Comparison of ENCODE assay signal across 29 cellular contexts in the genomic region with DNA sequence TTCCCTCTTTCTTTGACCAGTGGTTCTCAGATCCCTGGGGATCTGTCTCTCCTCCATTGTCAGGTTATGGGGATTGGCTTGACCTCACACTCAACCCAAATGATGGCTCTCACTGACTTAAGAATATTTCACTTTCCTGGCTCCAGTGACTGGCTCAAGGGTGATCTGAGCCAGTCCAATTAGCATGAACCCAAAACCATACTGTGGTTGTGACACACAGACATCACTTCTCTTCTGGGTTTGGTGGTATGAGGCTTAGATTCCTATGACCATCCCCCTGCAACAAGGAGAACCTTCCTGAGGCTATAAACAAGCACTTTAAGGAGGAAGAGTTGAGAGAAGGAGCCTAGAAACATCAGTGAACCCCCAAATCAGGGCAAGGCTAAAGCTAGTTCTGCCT.
"Had no signal": no experiment of that assay in that cellular context is flagged by ENCODE, and none has a peak within 500 bp of the region (broad histone marks: within the 10 kb centered on the region; RNA-seq: fewer than 3 reads in every experiment).

No MANE protein-coding gene starts in this region.

- ATAC-seq: gastrocnemius medialis; left colon; naive thymus-derived CD4-positive, alpha-beta T cell; psoas muscle; stimulated activated naive B cell treated with anti-CD40 and anti-IgM and Interleukin-4, amounts not matched to agents 10 μg/mL and 1 μg/mL and 100 μg/mL, for 72 hours had no signal

- H3K9me3 Mint-ChIP-seq: dendritic cell treated with granulocyte-macrophage colony-stimulating factor and Interleukin-4, amounts not matched to agents 40 ng/mL and 50 ng/mL, for 4 days; mesothelial cell of epicardium; T-helper 1 cell treated with Interleukin-12 subunit alpha and Interleukin-12 subunit beta and Interleukin-4 antibody, amounts not matched to agents 30 μg/mL and 1 μg/mL, for 36 hours had no signal

- H3K4me3 ChIP-seq: breast epithelium, esophagus squamous epithelium, gastrocnemius medialis, hepatocyte, psoas muscle, right atrium auricular region, stomach, tibial artery had no signal

- H3K9me3 ChIP-seq: breast epithelium, esophagus squamous epithelium, gastrocnemius medialis, psoas muscle, right atrium auricular region, stomach, tibial artery had no signal

- H3K36me3 ChIP-seq: breast epithelium, esophagus squamous epithelium, gastrocnemius medialis, right atrium auricular region, stomach, tibial artery had no signal

- H3K4me1 ChIP-seq: breast epithelium, esophagus squamous epithelium, gastrocnemius medialis, parathyroid adenoma, psoas muscle had no signal

- H3K36me3 Mint-ChIP-seq: activated naive CD8-positive, alpha-beta T cell; mesothelial cell of epicardium; naive thymus-derived CD4-positive, alpha-beta T cell; stimulated activated naive B cell treated with anti-CD40 and anti-IgM and Interleukin-4, amounts not matched to agents 10 μg/mL and 1 μg/mL and 100 μg/mL, for 72 hours had no signal

- H3K4me2 ChIP-seq: hepatocyte had no signal

- H3K4me3 Mint-ChIP-seq: activated naive CD8-positive, alpha-beta T cell; dendritic cell treated with granulocyte-macrophage colony-stimulating factor and Interleukin-4, amounts not matched to agents 40 ng/mL and 50 ng/mL, for 4 days; mesothelial cell of epicardium; naive thymus-derived CD4-positive, alpha-beta T cell; stimulated activated naive B cell treated with anti-CD40 and anti-IgM and Interleukin-4, amounts not matched to agents 10 μg/mL and 1 μg/mL and 100 μg/mL, for 72 hours; T-helper 1 cell treated with Interleukin-12 subunit alpha and Interleukin-12 subunit beta and Interleukin-4 antibody, amounts not matched to agents 30 μg/mL and 1 μg/mL, for 36 hours had no signal

- DNase-seq: activated CD4-positive, alpha-beta T cell treated with anti-CD3 and anti-CD28 coated beads for 4 hours; activated CD4-positive, alpha-beta T cell treated with anti-CD3 and anti-CD28 coated beads, Interleukin-2, amount 50 U/mL, for 48 hours; activated CD8-positive, alpha-beta memory T cell treated with anti-CD3 and anti-CD28 coated beads for 24 hours; activated effector memory CD4-positive, alpha-beta T cell treated with Interleukin-2 at 50 U/mL for 16 hours; activated naive CD4-positive, alpha-beta T cell treated with Interleukin-2 at 50 U/mL for 16 hours; aorta; central memory CD4-positive, alpha-beta T cell; esophagus squamous epithelium; gastrocnemius medialis; left colon; naive thymus-derived CD4-positive, alpha-beta T cell; nucleus accumbens; psoas muscle; stimulated activated CD4-positive, alpha-beta T cell treated with anti-CD3 and anti-CD28 coated beads, Interleukin-15, amount 100 ng/mL, for 24 hours; stimulated activated CD4-positive, alpha-beta T cell treated with anti-CD3 and anti-CD28 coated beads, Interleukin-2, amount 100 ng/mL, for 24 hours; stimulated activated naive B cell treated with anti-CD40 and anti-IgM and Interleukin-4, amounts not matched to agents 10 μg/mL and 1 μg/mL and 100 μg/mL, for 72 hours; stomach; T-helper 9 cell; tibial artery had no signal

- H3K27ac Mint-ChIP-seq: activated naive CD8-positive, alpha-beta T cell; dendritic cell treated with granulocyte-macrophage colony-stimulating factor and Interleukin-4, amounts not matched to agents 40 ng/mL and 50 ng/mL, for 4 days; mesothelial cell of epicardium; stimulated activated naive B cell treated with anti-CD40 and anti-IgM and Interleukin-4, amounts not matched to agents 10 μg/mL and 1 μg/mL and 100 μg/mL, for 72 hours; T-helper 1 cell treated with Interleukin-12 subunit alpha and Interleukin-12 subunit beta and Interleukin-4 antibody, amounts not matched to agents 30 μg/mL and 1 μg/mL, for 36 hours had no signal

- H3K4me1 Mint-ChIP-seq: stimulated activated naive B cell treated with anti-CD40 and anti-IgM and Interleukin-4, amounts not matched to agents 10 μg/mL and 1 μg/mL and 100 μg/mL, for 72 hours had no signal

- H3K27ac ChIP-seq: breast epithelium, epithelial cell of prostate, esophagus squamous epithelium, gastrocnemius medialis, hepatocyte, parathyroid adenoma, psoas muscle, right atrium auricular region, stomach, tibial artery, VCaP had no signal

- H3K9ac ChIP-seq: parathyroid adenoma had no signal

- H2AFZ ChIP-seq: hepatocyte, parathyroid adenoma had no signal

- H3K79me2 ChIP-seq: hepatocyte, parathyroid adenoma had no signal

- H3K27me3 ChIP-seq: breast epithelium, gastrocnemius medialis, hepatocyte, right atrium auricular region, stomach, tibial artery had no signal

- H3K27me3 Mint-ChIP-seq: dendritic cell treated with granulocyte-macrophage colony-stimulating factor and Interleukin-4, amounts not matched to agents 40 ng/mL and 50 ng/mL, for 4 days had no signal
